In genomic region chr20:21586682-21587081, GRCh38 we compare ENCODE assay signal across 17 cellular contexts.
DNase-seq lines count a peak whose midpoint lies in the region; ATAC-seq and TF ChIP-seq lines count a peak whose summit lies in the region.
"Had no signal": no experiment of that assay in that cellular context is flagged by ENCODE, and none has a peak within 500 bp of the region (broad histone marks: within the 10 kb centered on the region; RNA-seq: fewer than 3 reads in every experiment).

No MANE protein-coding gene starts in this region.

- no peak overlapping the region for H3K4me3 ChIP-seq in upper lobe of right lung
- H3K4me3 ChIP-seq: BLaER1 treated with 17β-estradiol and CSF1 and Interleukin-3, amounts not matched to agents 10 nM and 100 nM had no signal

- no peaks in the 10 kb centered on the region for H3K4me1 Mint-ChIP-seq in natural killer cell treated with Interleukin-12 subunit alpha and Interleukin-12 subunit beta and Interleukin-15 and Interleukin-18, amount 100 ng/mL, for 72 hours (ENCODE audit: low read depth in 2 of 2)
- no peaks in the 10 kb centered on the region for H3K4me1 Mint-ChIP-seq in natural killer cell
- H3K4me1 Mint-ChIP-seq: B cell had no signal

- no peaks in the 10 kb centered on the region for H3K36me3 Mint-ChIP-seq in natural killer cell treated with Interleukin-12 subunit alpha and Interleukin-12 subunit beta and Interleukin-15 and Interleukin-18, amount 100 ng/mL, for 72 hours
- no peaks in the 10 kb centered on the region for H3K36me3 Mint-ChIP-seq in natural killer cell
- H3K36me3 Mint-ChIP-seq: CD8-positive, alpha-beta T cell had no signal

- peak; percentile 53 to 54 for ATAC-seq in natural killer cell treated with Interleukin-12 subunit alpha and Interleukin-12 subunit beta and Interleukin-15 and Interleukin-18, amount 100 ng/mL, for 72 hours
- no peak for ATAC-seq in natural killer cell
- peak; percentile 21 for ATAC-seq in upper lobe of right lung
- ATAC-seq: CD8-positive, alpha-beta T cell had no signal

- H3K27me3 ChIP-seq in upper lobe of right lung = no peaks in the 10 kb centered on the region
- H3K27me3 ChIP-seq: BLaER1 treated with 17β-estradiol and CSF1 and Interleukin-3, amounts not matched to agents 10 nM and 100 nM had no signal

- no peak for DNase-seq in natural killer cell treated with Interleukin-12 subunit alpha and Interleukin-12 subunit beta and Interleukin-15 and Interleukin-18, amount 100 ng/mL, for 72 hours (ENCODE audit: low spot score)
- no peak for DNase-seq in natural killer cell
- DNase-seq in ecto neural progenitor cell (ENCODE audit: low spot score) = peak; percentile 22
- no peak for DNase-seq in upper lobe of right lung
- no peak for DNase-seq in KG1 (lab: John Stamatoyannopoulos, UW)
- no peak for DNase-seq in NCI-H1105 treated with DMSO at 0.1 percent for 48 hours (lab: John Stamatoyannopoulos, UW)
- DNase-seq: 8988T; AML-193; Caco-2; Calu3; CD4-positive, alpha-beta T cell; CD8-positive, alpha-beta T cell; DMS79 treated with DMSO at 0.1 percent for 48 hours; GF-D8 had no signal

- H3K27me3 Mint-ChIP-seq in natural killer cell treated with Interleukin-12 subunit alpha and Interleukin-12 subunit beta and Interleukin-15 and Interleukin-18, amount 100 ng/mL, for 72 hours = peaks cover 4 to 16% of the 10 kb centered on the region in 2 donors
- peaks cover 0 to 6% of the 10 kb centered on the region in 2 donors for H3K27me3 Mint-ChIP-seq in natural killer cell (ENCODE audit: low read depth in 2 of 2)

- no peaks in the 10 kb centered on the region for H3K9me3 ChIP-seq in upper lobe of right lung
- H3K9me3 ChIP-seq: Caco-2 had no signal

- H3K36me3 ChIP-seq in upper lobe of right lung = no peaks in the 10 kb centered on the region
- H3K36me3 ChIP-seq: BLaER1 treated with 17β-estradiol and CSF1 and Interleukin-3, amounts not matched to agents 10 nM and 100 nM had no signal

- TF ChIP-seq CTCF in natural killer cell (IDR thresholded peaks at IDR 0.05) (no peak), upper lobe of right lung (IDR thresholded peaks at IDR 0.05) (no peak)

- intact Hi-C loops in natural killer cell (cut with micrococcal nuclease) = no loop called here
- intact Hi-C loops in upper lobe of right lung (cut with DNase I) = no loop called here

- H3K4me3 Mint-ChIP-seq in natural killer cell treated with Interleukin-12 subunit alpha and Interleukin-12 subunit beta and Interleukin-15 and Interleukin-18, amount 100 ng/mL, for 72 hours = no peak overlapping the region
- H3K4me3 Mint-ChIP-seq in natural killer cell = no peak overlapping the region
- H3K4me3 Mint-ChIP-seq: B cell; CD4-positive, alpha-beta T cell; CD8-positive, alpha-beta T cell had no signal

- no peak overlapping the region for H3K27ac Mint-ChIP-seq in natural killer cell treated with Interleukin-12 subunit alpha and Interleukin-12 subunit beta and Interleukin-15 and Interleukin-18, amount 100 ng/mL, for 72 hours
- H3K27ac Mint-ChIP-seq in natural killer cell = no peak overlapping the region
- H3K27ac Mint-ChIP-seq: B cell; CD4-positive, alpha-beta T cell; CD8-positive, alpha-beta T cell had no signal

- no peaks in the 10 kb centered on the region for H3K9me3 Mint-ChIP-seq in natural killer cell treated with Interleukin-12 subunit alpha and Interleukin-12 subunit beta and Interleukin-15 and Interleukin-18, amount 100 ng/mL, for 72 hours
- no peaks in the 10 kb centered on the region for H3K9me3 Mint-ChIP-seq in natural killer cell
- H3K9me3 Mint-ChIP-seq: CD4-positive, alpha-beta T cell; CD8-positive, alpha-beta T cell had no signal

- H3K27ac ChIP-seq in upper lobe of right lung = no peak overlapping the region
- H3K27ac ChIP-seq: BLaER1 treated with 17β-estradiol and CSF1 and Interleukin-3, amounts not matched to agents 10 nM and 100 nM; C4-2B had no signal

- H3K4me1 ChIP-seq in upper lobe of right lung = no peaks in the 10 kb centered on the region
- H3K4me1 ChIP-seq: BLaER1 treated with 17β-estradiol and CSF1 and Interleukin-3, amounts not matched to agents 10 nM and 100 nM; Caco-2 had no signal

Comparison
In these comparisons a context has a peak if more than half of its experiments do, and no peak if none do; other contexts are left out.
1. ATAC-seq: peak in natural killer cell treated with Interleukin-12 subunit alpha and Interleukin-12 subunit beta and Interleukin-15 and Interleukin-18, amount 100 ng/mL, for 72 hours (2 of 2) and upper lobe of right lung (single experiment); none in natural killer cell (0 of 3).